Comparison of ENCODE assay signal across 16 cellular contexts in genomic region chr21:45030637-45031218, GRCh38. TPM values are rescaled to one million over a fixed set of nuclear protein-coding genes. Genes with fewer than 3 reads are reported as not detected.
A peak's percentile ranks its signal among the peaks of the same experiment; 100 is the strongest.
DNase-seq lines count a peak whose midpoint lies in the region; ATAC-seq and TF ChIP-seq lines count a peak whose summit lies in the region.
"Had no signal": no experiment of that assay in that cellular context is flagged by ENCODE, and none has a peak within 500 bp of the region (broad histone marks: within the 10 kb centered on the region; RNA-seq: fewer than 3 reads in every experiment).

No MANE protein-coding gene starts in this region.

- ATAC-seq in HG03565 (IDR thresholded peaks at IDR 0.05; ENCODE audit: unreplicated experiment) (no peak), GM18909 (IDR thresholded peaks at IDR 0.05; ENCODE audit: poor library complexity, unreplicated experiment) (no peak)
- ATAC-seq: Panc1 had no signal

- peaks cover 65% of the 10 kb centered on the region for H3K4me1 ChIP-seq in BLaER1
- peaks cover 47% of the 10 kb centered on the region for H3K4me1 ChIP-seq in NT2/D1 (ENCODE audit: insufficient read depth, insufficient read length)
- peaks cover 23% of the 10 kb centered on the region for H3K4me1 ChIP-seq in osteoblast (ENCODE audit: insufficient read depth, low read length)

- H3K27ac ChIP-seq in BLaER1 = 0 out of 2 replicates have a peak overlapping the region, but pooled peaks have one; percentile 68
- no peak overlapping the region for H3K27ac ChIP-seq in osteoblast (ENCODE audit: low read depth, low read length)
- H3K27ac ChIP-seq: parathyroid adenoma had no signal

- peak overlapping the region; percentile 40 for H3K4me3 ChIP-seq in BLaER1
- peak overlapping the region; percentile 0 for H3K4me3 ChIP-seq in NT2/D1 (ENCODE audit: insufficient read length, low read depth)
- H3K4me3 ChIP-seq in fibroblast of mammary gland (ENCODE audit: control insufficient read depth, low read depth, low read length) = no peak overlapping the region
- H3K4me3 ChIP-seq in osteoblast (ENCODE audit: insufficient read depth, low read length) = peak overlapping the region; percentile 8

- DNase-seq in NT2/D1 (ENCODE audit: low read depth, low spot score) (no peak), fibroblast of mammary gland (ENCODE audit: low read depth) (peak; percentile 50), osteoblast (ENCODE audit: insufficient read length, low spot score, missing footprints) (peak; percentile 93), DMS79 (lab: John Stamatoyannopoulos, UW) (no peak), NCI-H2029 (lab: John Stamatoyannopoulos, UW) (no peak)
- DNase-seq: activated CD4-positive, alpha-beta T cell treated with anti-CD3 and anti-CD28 coated beads for 4 hours; activated T-cell treated with anti-CD3 and anti-CD28 coated beads, Interleukin-2, amount 50 U/mL, for 48 hours; C1 segment of cervical spinal cord; NCI-H1092; NCI-H345; stimulated activated CD4-positive, alpha-beta T cell treated with anti-CD3 and anti-CD28 coated beads, Interleukin-2, amount 100 ng/mL, for 48 hours had no signal

- H3K9me3 ChIP-seq in BLaER1 (peaks cover 12% of the 10 kb centered on the region), NT2/D1 (ENCODE audit: insufficient read depth, low read length) (peaks cover 7% of the 10 kb centered on the region), osteoblast (ENCODE audit: low read depth, low read length) (no peaks in the 10 kb centered on the region)

- TF ChIP-seq CTCF in fibroblast of mammary gland (conservative IDR thresholded peaks at IDR 0.05; ENCODE audit: control insufficient read depth, insufficient read depth, low read depth, low read length) = no peak
- no peak for TF ChIP-seq CTCF in osteoblast (IDR thresholded peaks at IDR 0.05; ENCODE audit: extremely low read depth, low read depth, low read length)

- no peak overlapping the region for H3K9ac ChIP-seq in BLaER1
- H3K9ac ChIP-seq in NT2/D1 (ENCODE audit: insufficient read length, low read depth) = peak overlapping the region; percentile 44
- H3K9ac ChIP-seq: parathyroid adenoma had no signal

- no peaks in the 10 kb centered on the region for H3K79me2 ChIP-seq in osteoblast (ENCODE audit: insufficient read depth, low read length)
- H3K79me2 ChIP-seq: parathyroid adenoma had no signal

- H4K20me1 ChIP-seq in BLaER1 (peaks cover 45% of the 10 kb centered on the region), osteoblast (ENCODE audit: insufficient read depth, low read length) (no peaks in the 10 kb centered on the region)

- H3K4me2 ChIP-seq in BLaER1 (peak overlapping the region; percentile 95), osteoblast (ENCODE audit: insufficient read depth, low read length) (peak overlapping the region; percentile 42)

- H2AFZ ChIP-seq in osteoblast (ENCODE audit: low read length) = no peak overlapping the region
- H2AFZ ChIP-seq: parathyroid adenoma had no signal

- H3K27me3 ChIP-seq in BLaER1 (no peaks in the 10 kb centered on the region), NT2/D1 (ENCODE audit: insufficient read depth, insufficient read length) (peaks cover 32% of the 10 kb centered on the region), osteoblast (ENCODE audit: insufficient read depth, low read length) (peaks cover 3% of the 10 kb centered on the region)

- H3K36me3 ChIP-seq in BLaER1 (peaks cover 9% of the 10 kb centered on the region), NT2/D1 (ENCODE audit: insufficient read depth, insufficient read length, low read length) (no peaks in the 10 kb centered on the region), osteoblast (ENCODE audit: insufficient read depth, low read length) (no peaks in the 10 kb centered on the region)

RNA-seq across cellular contexts. Expression of gene ADARB1, which starts 43.7 kb away (rescaled TPM):
- total RNA-seq in osteoblast = 19.5 and 28.9 TPM in 2 replicates

Comparison
In these comparisons a context has a peak if more than half of its experiments do, and no peak if none do; other contexts are left out.
1. DNase-seq: peak in fibroblast of mammary gland (single experiment) and osteoblast (single experiment); none in NT2/D1 (single experiment), DMS79 (single experiment) and NCI-H2029 (single experiment).